In the genomic region with DNA sequence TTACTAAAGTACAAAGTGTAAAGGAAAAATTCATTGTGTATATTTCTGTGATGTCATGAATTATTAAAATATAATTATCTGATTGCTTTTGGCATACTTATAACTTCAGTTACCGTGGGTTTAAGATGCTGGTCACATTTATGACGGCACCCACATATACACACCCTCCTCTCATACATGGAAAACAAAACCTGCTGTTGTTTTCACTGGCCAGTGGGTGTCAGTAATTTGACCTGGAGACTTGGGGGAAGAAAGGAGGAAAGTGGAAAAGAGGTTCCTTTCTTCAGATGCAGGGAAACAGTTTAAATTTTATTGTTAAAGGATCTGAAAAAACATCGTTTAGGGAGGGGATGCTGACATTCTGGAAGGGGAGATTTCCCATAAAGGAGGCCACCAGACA, we compare ENCODE assay signal across 16 cellular contexts. TPM values are rescaled to one million over a fixed set of nuclear protein-coding genes. Genes with fewer than 3 reads are reported as not detected.
DNase-seq lines count a peak whose midpoint lies in the region; ATAC-seq and TF ChIP-seq lines count a peak whose summit lies in the region.
"Had no signal": no experiment of that assay in that cellular context is flagged by ENCODE, and none has a peak within 500 bp of the region (broad histone marks: within the 10 kb centered on the region; RNA-seq: fewer than 3 reads in every experiment).

No MANE protein-coding gene starts in this region.

- CTCF ChIA-PET in Panc1 (lab: Charles Lee) = no interaction called here

- no peak overlapping the region for H3K27ac ChIP-seq in Panc1 (ENCODE audit: low read length)
- H3K27ac ChIP-seq: SK-N-MC had no signal

- H3K9me3 Mint-ChIP-seq in nephron progenitor cell = peaks cover 55% of the 10 kb centered on the region

- peak; percentile 6 for TF ChIP-seq CTCF in AG09309 (IDR thresholded peaks at IDR 0.05; ENCODE audit: control insufficient read depth, insufficient read depth, low read depth, low read length, missing control alignments)
- peak; percentile 15; the same call in 1 of the 2 replicates for TF ChIP-seq CTCF in Panc1 (IDR thresholded peaks at IDR 0.05)
- TF ChIP-seq CTCF in epithelial cell of esophagus (IDR thresholded peaks at IDR 0.05; ENCODE audit: insufficient read depth, low read depth, low read length, missing control alignments) = peak; percentile 24
- TF ChIP-seq CTCF in nephron progenitor cell (IDR thresholded peaks at IDR 0.05) = no peak

- BruUV-seq in Panc1 (replicated peaks; lab: Mats Ljungman, UMichigan) = no TSS peak

- H3K36me3 ChIP-seq in Panc1 (ENCODE audit: control insufficient read depth, insufficient read depth, low read length) = no peaks in the 10 kb centered on the region

- no peaks in the 10 kb centered on the region for H3K4me1 ChIP-seq in Panc1 (ENCODE audit: control insufficient read depth, insufficient read depth, low read length)

- no peak for DNase-seq in AG09309 (ENCODE audit: low read depth)
- DNase-seq in Panc1 (ENCODE audit: low read depth, low spot score) = no peak
- DNase-seq in epithelial cell of esophagus (ENCODE audit: low read depth) = no peak
- no peak for DNase-seq in nephron progenitor cell
- DNase-seq in activated CD8-positive, alpha-beta memory T cell treated with anti-CD3 and anti-CD28 coated beads, Interleukin-2, amount 50 U/mL, for 4 hours = no peak
- DNase-seq: activated CD4-positive, alpha-beta memory T cell treated with anti-CD3 and anti-CD28 coated beads for 36 hours; left ventricle myocardium superior; naive thymus-derived CD4-positive, alpha-beta T cell; NK-92 treated with Interleukin-12 subunit alpha and Interleukin-12 subunit beta, amount 100 ng/mL, for 24 hours; retina had no signal

- ATAC-seq in Panc1 (no peak), GM21576 (IDR thresholded peaks at IDR 0.05; ENCODE audit: unreplicated experiment) (no peak), HG03045 (IDR thresholded peaks at IDR 0.05; ENCODE audit: unreplicated experiment) (no peak), GM21423 (IDR thresholded peaks at IDR 0.05; ENCODE audit: unreplicated experiment) (no peak)
- ATAC-seq: left ventricle myocardium superior; naive thymus-derived CD4-positive, alpha-beta T cell had no signal

- no peaks in the 10 kb centered on the region for H3K27me3 ChIP-seq in Panc1 (ENCODE audit: control insufficient read depth, insufficient read depth, low read length)

- no peaks in the 10 kb centered on the region for H3K9me3 ChIP-seq in Panc1 (ENCODE audit: control insufficient read depth, insufficient read depth, low read depth, low read length)

- intact Hi-C loops in Panc1 (cut with micrococcal nuclease; ENCODE audit: unreplicated experiment) = no loop called here

- peak overlapping the region; percentile 32 for H3K27ac Mint-ChIP-seq in nephron progenitor cell
- H3K27ac Mint-ChIP-seq: activated CD4-positive, alpha-beta memory T cell treated with anti-CD3 and anti-CD28 coated beads for 36 hours; activated T-helper 1 cell treated with anti-CD3 and anti-CD28 coated beads, Interleukin-12 subunit alpha, Interleukin-12 subunit beta, Interleukin-2, Interleukin-4 antibody, amounts not matched to agents 30 ng/mL and 10 ng/mL and 1 ng/mL, durations not matched to agents 14 hours and 24 hours and 36 hours; naive thymus-derived CD4-positive, alpha-beta T cell had no signal

- H3K36me3 Mint-ChIP-seq in nephron progenitor cell (ENCODE audit: low read depth) = no peaks in the 10 kb centered on the region
- H3K36me3 Mint-ChIP-seq: activated CD4-positive, alpha-beta memory T cell treated with anti-CD3 and anti-CD28 coated beads for 36 hours; naive thymus-derived CD4-positive, alpha-beta T cell had no signal

- no peaks in the 10 kb centered on the region for H3K27me3 Mint-ChIP-seq in nephron progenitor cell (ENCODE audit: low read depth, poor library complexity)
- H3K27me3 Mint-ChIP-seq: activated CD4-positive, alpha-beta memory T cell treated with anti-CD3 and anti-CD28 coated beads for 36 hours; naive thymus-derived CD4-positive, alpha-beta T cell had no signal

- no peak overlapping the region for H3K4me3 Mint-ChIP-seq in nephron progenitor cell
- H3K4me3 Mint-ChIP-seq: activated CD4-positive, alpha-beta memory T cell treated with anti-CD3 and anti-CD28 coated beads for 36 hours; activated T-helper 1 cell treated with anti-CD3 and anti-CD28 coated beads, Interleukin-12 subunit alpha, Interleukin-12 subunit beta, Interleukin-2, Interleukin-4 antibody, amounts not matched to agents 30 ng/mL and 10 ng/mL and 1 ng/mL, durations not matched to agents 14 hours and 24 hours and 36 hours; naive thymus-derived CD4-positive, alpha-beta T cell had no signal

- in situ Hi-C loops in Panc1 (cut with HindIII; ENCODE audit: low pct_unique_long_range_greater_than_20kb, low sequenced_read_pairs) = no loop called here

- POLR2A ChIA-PET in Panc1 (lab: Charles Lee) = no interaction called here

- H3K4me3 ChIP-seq in AG09309 (ENCODE audit: control insufficient read depth, low read depth, low read length) (no peak overlapping the region), Panc1 (ENCODE audit: low read depth in 2 of 2, low read length in 2 of 2) (no peak overlapping the region), epithelial cell of esophagus (ENCODE audit: low read length) (no peak overlapping the region)
- H3K4me3 ChIP-seq: SK-N-MC had no signal

- no peaks in the 10 kb centered on the region for H3K4me1 Mint-ChIP-seq in nephron progenitor cell
- H3K4me1 Mint-ChIP-seq: naive thymus-derived CD4-positive, alpha-beta T cell had no signal

RNA-seq across cellular contexts. Expression of gene BBOX1, which starts 0.7 kb away (rescaled TPM):
- total RNA-seq in Panc1 (2021; ENCODE audit: unreplicated experiment) = not detected
- polyA plus RNA-seq in Panc1 (2012; ENCODE audit: insufficient read length) = not detected
- total RNA-seq: activated CD4-positive, alpha-beta memory T cell treated with anti-CD3 and anti-CD28 coated beads for 36 hours; activated T-helper 1 cell treated with anti-CD3 and anti-CD28 coated beads, Interleukin-12 subunit alpha, Interleukin-12 subunit beta, Interleukin-2, Interleukin-4 antibody, amounts not matched to agents 30 ng/mL and 10 ng/mL and 1 ng/mL, durations not matched to agents 14 hours and 24 hours and 36 hours; dermis microvascular lymphatic vessel endothelial cell; left ventricle myocardium superior; naive thymus-derived CD4-positive, alpha-beta T cell had no signal
- polyA plus RNA-seq: naive thymus-derived CD4-positive, alpha-beta T cell had no signal

RNA-seq across cellular contexts. Expression of gene FIBIN, which starts 46.0 kb away (rescaled TPM):
- not detected for total RNA-seq in Panc1 (2021; ENCODE audit: unreplicated experiment)
- not detected for polyA plus RNA-seq in Panc1 (2012; ENCODE audit: insufficient read length)
- total RNA-seq: activated CD4-positive, alpha-beta memory T cell treated with anti-CD3 and anti-CD28 coated beads for 36 hours; activated T-helper 1 cell treated with anti-CD3 and anti-CD28 coated beads, Interleukin-12 subunit alpha, Interleukin-12 subunit beta, Interleukin-2, Interleukin-4 antibody, amounts not matched to agents 30 ng/mL and 10 ng/mL and 1 ng/mL, durations not matched to agents 14 hours and 24 hours and 36 hours; dermis microvascular lymphatic vessel endothelial cell; naive thymus-derived CD4-positive, alpha-beta T cell had no signal
- polyA plus RNA-seq: naive thymus-derived CD4-positive, alpha-beta T cell had no signal
